12 cellular contexts compared by ENCODE assay signal in the genomic region with DNA sequence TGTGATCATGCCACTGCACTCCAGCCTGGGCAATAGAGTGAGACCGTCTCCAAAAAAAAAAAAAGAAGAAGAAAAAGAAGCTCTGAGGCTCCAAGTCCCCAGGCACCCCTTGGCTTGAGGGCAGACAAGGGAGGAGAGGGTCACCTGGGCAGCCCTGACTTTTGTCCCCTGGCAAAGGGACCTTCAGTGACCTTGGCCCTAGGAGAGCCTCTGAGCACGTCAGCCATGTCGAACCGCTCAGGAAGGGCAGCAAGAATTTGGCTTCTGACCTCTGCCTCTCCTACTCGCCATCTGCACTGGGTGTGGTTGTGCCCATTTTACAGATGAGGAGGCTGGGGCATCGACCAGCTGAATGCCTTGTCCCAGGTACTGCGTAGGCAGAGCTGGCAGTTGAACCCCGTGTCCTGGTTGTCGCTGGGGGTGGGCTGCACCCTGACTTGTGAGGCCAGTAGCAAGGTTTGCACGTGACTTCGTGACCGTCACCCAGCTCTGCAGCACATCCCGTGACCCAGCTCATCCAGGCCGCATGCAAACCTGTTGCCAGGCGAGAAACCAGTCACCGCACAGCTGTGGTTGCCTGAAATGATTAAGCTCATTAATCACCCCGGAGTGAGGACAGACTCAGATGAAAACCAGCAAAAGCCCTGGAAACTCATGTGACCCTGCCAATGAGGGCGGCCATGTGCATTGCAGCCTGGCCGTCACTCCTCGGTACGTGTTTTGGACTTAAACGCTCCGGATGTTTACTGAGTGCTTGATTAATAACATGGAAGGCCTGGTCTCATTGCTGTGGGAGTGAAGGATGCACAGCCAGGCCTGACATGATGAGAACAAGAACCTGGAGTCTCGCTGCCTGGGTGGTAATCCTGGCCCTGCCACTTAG. TPM values are rescaled to one million over a fixed set of nuclear protein-coding genes. Genes with fewer than 3 reads are reported as not detected.
DNase-seq lines count a peak whose midpoint lies in the region; ATAC-seq, FAIRE-seq and TF ChIP-seq lines count a peak whose summit lies in the region.
"Had no signal": no experiment of that assay in that cellular context is flagged by ENCODE, and none has a peak within 500 bp of the region (broad histone marks: within the 10 kb centered on the region; RNA-seq: fewer than 3 reads in every experiment).

No MANE protein-coding gene starts in this region.

- H3K9me3 ChIP-seq in OCI-LY3 (ENCODE audit: insufficient read depth, low read length): no peaks in the 10 kb centered on the region

- peak overlapping the region; percentile 25; the same call in 1 of the 2 replicates for H3K9ac ChIP-seq in OCI-LY3 (ENCODE audit: low read length)

- H3K4me1 Mint-ChIP-seq in stimulated activated naive B cell treated with anti-CD40 and anti-IgM and Interleukin-4, amounts not matched to agents 10 μg/mL and 1 μg/mL and 100 μg/mL, for 72 hours: peaks cover 5 to 16% of the 10 kb centered on the region in 2 donors
- H3K4me1 Mint-ChIP-seq in activated T-helper 1 cell treated with anti-CD3 and anti-CD28 coated beads, Interleukin-12 subunit alpha, Interleukin-12 subunit beta, Interleukin-2, Interleukin-4 antibody, amounts not matched to agents 30 ng/mL and 10 ng/mL and 1 ng/mL, durations not matched to agents 14 hours and 24 hours and 36 hours (ENCODE audit: low read depth): peaks cover 6% of the 10 kb centered on the region

- peaks cover 2% of the 10 kb centered on the region; the same call in 1 of the 2 replicates for H4K20me1 ChIP-seq in OCI-LY3 (ENCODE audit: insufficient read depth, low read length)

- no peaks in the 10 kb centered on the region for H3K27me3 ChIP-seq in OCI-LY3 (ENCODE audit: low read depth, low read length)

- no peak for TF ChIP-seq CTCF in OCI-LY3 (IDR thresholded peaks at IDR 0.05; ENCODE audit: low read depth, low read length)

- no peak for DNase-seq in activated naive CD4-positive, alpha-beta T cell treated with anti-CD3 and anti-CD28 coated beads, Interleukin-2, amount 50 U/mL, for 72 hours (ENCODE audit: low spot score in 2 of 2)
- DNase-seq in activated naive CD4-positive, alpha-beta T cell treated with anti-CD3 and anti-CD28 coated beads, Interleukin-2, amount 50 U/mL, for 16 hours: no peak
- peak; percentile 25 for DNase-seq in stimulated activated naive B cell treated with anti-CD40 and anti-IgM and Interleukin-4, amounts not matched to agents 10 μg/mL and 1 μg/mL and 100 μg/mL, for 72 hours
- no peak for DNase-seq in activated T-helper 1 cell treated with anti-CD3 and anti-CD28 coated beads, Interleukin-12 subunit alpha, Interleukin-12 subunit beta, Interleukin-2, Interleukin-4 antibody, amounts not matched to agents 30 ng/mL and 10 ng/mL and 1 ng/mL, durations not matched to agents 14 hours and 24 hours and 36 hours (ENCODE audit: low spot score)
- DNase-seq: CD8-positive, alpha-beta memory T cell; mesendoderm; NCI-H446 treated with DMSO at 0.1 percent for 48 hours had no signal

- peaks cover 54% of the 10 kb centered on the region for H3K36me3 ChIP-seq in OCI-LY3 (replicated peaks; ENCODE audit: low read depth, low read length)

- peak overlapping the region; percentile 22; the same call in 1 of the 2 replicates for H3K4me3 ChIP-seq in OCI-LY3 (ENCODE audit: low read length)

- no peaks in the 10 kb centered on the region for H3K36me3 Mint-ChIP-seq in activated naive CD4-positive, alpha-beta T cell treated with anti-CD3 and anti-CD28 coated beads, Interleukin-2, amount 50 U/mL, for 72 hours
- peaks cover 1 to 7% of the 10 kb centered on the region in 2 donors for H3K36me3 Mint-ChIP-seq in stimulated activated naive B cell treated with anti-CD40 and anti-IgM and Interleukin-4, amounts not matched to agents 10 μg/mL and 1 μg/mL and 100 μg/mL, for 72 hours
- H3K36me3 Mint-ChIP-seq in activated T-helper 1 cell treated with anti-CD3 and anti-CD28 coated beads, Interleukin-12 subunit alpha, Interleukin-12 subunit beta, Interleukin-2, Interleukin-4 antibody, amounts not matched to agents 30 ng/mL and 10 ng/mL and 1 ng/mL, durations not matched to agents 14 hours and 24 hours and 36 hours (ENCODE audit: low read depth): peaks cover 5% of the 10 kb centered on the region
- H3K36me3 Mint-ChIP-seq: CD8-positive, alpha-beta memory T cell had no signal

- H3K79me2 ChIP-seq in OCI-LY3 (ENCODE audit: low read length): no peaks in the 10 kb centered on the region; the same call in 1 of the 2 replicates

- FAIRE-seq in islet of Langerhans (lab: Jason Lieb, UNC): peak; percentile 91

- ATAC-seq in activated naive CD4-positive, alpha-beta T cell treated with anti-CD3 and anti-CD28 coated beads, Interleukin-2, amount 50 U/mL, for 72 hours: peak; percentile 64
- ATAC-seq in stimulated activated naive B cell treated with anti-CD40 and anti-IgM and Interleukin-4, amounts not matched to agents 10 μg/mL and 1 μg/mL and 100 μg/mL, for 72 hours (replicated peaks): peak; percentile 28 to 47
- ATAC-seq in HG02759 (IDR thresholded peaks at IDR 0.05; ENCODE audit: unreplicated experiment): no peak
- ATAC-seq in HG03159 (IDR thresholded peaks at IDR 0.05; ENCODE audit: unreplicated experiment): no peak

- H3K27ac Mint-ChIP-seq in activated naive CD4-positive, alpha-beta T cell treated with anti-CD3 and anti-CD28 coated beads, Interleukin-2, amount 50 U/mL, for 72 hours: no peak overlapping the region
- H3K27ac Mint-ChIP-seq in stimulated activated naive B cell treated with anti-CD40 and anti-IgM and Interleukin-4, amounts not matched to agents 10 μg/mL and 1 μg/mL and 100 μg/mL, for 72 hours: peak overlapping the region; percentile 90
- H3K27ac Mint-ChIP-seq in activated T-helper 1 cell treated with anti-CD3 and anti-CD28 coated beads, Interleukin-12 subunit alpha, Interleukin-12 subunit beta, Interleukin-2, Interleukin-4 antibody, amounts not matched to agents 30 ng/mL and 10 ng/mL and 1 ng/mL, durations not matched to agents 14 hours and 24 hours and 36 hours: no peak overlapping the region
- H3K27ac Mint-ChIP-seq: dendritic cell treated with granulocyte-macrophage colony-stimulating factor and Interleukin-4, amounts not matched to agents 40 ng/mL and 50 ng/mL, for 4 days had no signal

- intact Hi-C loops in activated T-helper 1 cell treated with anti-CD3 and anti-CD28 coated beads, Interleukin-12 subunit alpha, Interleukin-12 subunit beta, Interleukin-2, Interleukin-4 antibody, amounts not matched to agents 30 ng/mL and 10 ng/mL and 1 ng/mL, durations not matched to agents 14 hours and 24 hours and 36 hours (cut with micrococcal nuclease): no loop called here

- no peaks in the 10 kb centered on the region for H3K27me3 Mint-ChIP-seq in stimulated activated naive B cell treated with anti-CD40 and anti-IgM and Interleukin-4, amounts not matched to agents 10 μg/mL and 1 μg/mL and 100 μg/mL, for 72 hours
- H3K27me3 Mint-ChIP-seq in activated T-helper 1 cell treated with anti-CD3 and anti-CD28 coated beads, Interleukin-12 subunit alpha, Interleukin-12 subunit beta, Interleukin-2, Interleukin-4 antibody, amounts not matched to agents 30 ng/mL and 10 ng/mL and 1 ng/mL, durations not matched to agents 14 hours and 24 hours and 36 hours (ENCODE audit: insufficient read depth): no peaks in the 10 kb centered on the region
- H3K27me3 Mint-ChIP-seq: CD8-positive, alpha-beta memory T cell; dendritic cell treated with granulocyte-macrophage colony-stimulating factor and Interleukin-4, amounts not matched to agents 40 ng/mL and 50 ng/mL, for 4 days had no signal

- no peak overlapping the region for H3K4me3 Mint-ChIP-seq in stimulated activated naive B cell treated with anti-CD40 and anti-IgM and Interleukin-4, amounts not matched to agents 10 μg/mL and 1 μg/mL and 100 μg/mL, for 72 hours
- no peak overlapping the region for H3K4me3 Mint-ChIP-seq in activated T-helper 1 cell treated with anti-CD3 and anti-CD28 coated beads, Interleukin-12 subunit alpha, Interleukin-12 subunit beta, Interleukin-2, Interleukin-4 antibody, amounts not matched to agents 30 ng/mL and 10 ng/mL and 1 ng/mL, durations not matched to agents 14 hours and 24 hours and 36 hours
- H3K4me3 Mint-ChIP-seq: CD8-positive, alpha-beta memory T cell; dendritic cell treated with granulocyte-macrophage colony-stimulating factor and Interleukin-4, amounts not matched to agents 40 ng/mL and 50 ng/mL, for 4 days had no signal

- H3K4me1 ChIP-seq in OCI-LY3 (ENCODE audit: low read length): peaks cover 55% of the 10 kb centered on the region

- H2AFZ ChIP-seq in OCI-LY3 (ENCODE audit: low read depth, low read length): peak overlapping the region; percentile 21; the same call in 1 of the 2 replicates

- peak overlapping the region; percentile 52 for H3K4me2 ChIP-seq in OCI-LY3 (ENCODE audit: low read length)

- H3K9me3 Mint-ChIP-seq in activated naive CD4-positive, alpha-beta T cell treated with anti-CD3 and anti-CD28 coated beads, Interleukin-2, amount 50 U/mL, for 72 hours: no peaks in the 10 kb centered on the region
- no peaks in the 10 kb centered on the region for H3K9me3 Mint-ChIP-seq in stimulated activated naive B cell treated with anti-CD40 and anti-IgM and Interleukin-4, amounts not matched to agents 10 μg/mL and 1 μg/mL and 100 μg/mL, for 72 hours
- H3K9me3 Mint-ChIP-seq in activated T-helper 1 cell treated with anti-CD3 and anti-CD28 coated beads, Interleukin-12 subunit alpha, Interleukin-12 subunit beta, Interleukin-2, Interleukin-4 antibody, amounts not matched to agents 30 ng/mL and 10 ng/mL and 1 ng/mL, durations not matched to agents 14 hours and 24 hours and 36 hours: no peaks in the 10 kb centered on the region
- H3K9me3 Mint-ChIP-seq: CD8-positive, alpha-beta memory T cell; dendritic cell treated with granulocyte-macrophage colony-stimulating factor and Interleukin-4, amounts not matched to agents 40 ng/mL and 50 ng/mL, for 4 days had no signal

- H3K27ac ChIP-seq in OCI-LY3 (ENCODE audit: low read length): peak overlapping the region; percentile 79

RNA-seq across cellular contexts. Expression of a gene that starts 47.7 kb away (rescaled TPM):
- 100 to 1,000 TPM; 118 to 149 TPM for total RNA-seq in activated naive CD4-positive, alpha-beta T cell treated with anti-CD3 and anti-CD28 coated beads, Interleukin-2, amount 50 U/mL, for 72 hours
- total RNA-seq in activated T-helper 1 cell treated with anti-CD3 and anti-CD28 coated beads, Interleukin-12 subunit alpha, Interleukin-12 subunit beta, Interleukin-2, Interleukin-4 antibody, amounts not matched to agents 30 ng/mL and 10 ng/mL and 1 ng/mL, durations not matched to agents 14 hours and 24 hours and 36 hours: 142 and 157 TPM in 2 replicates

Comparison
In these comparisons a context has a peak if more than half of its experiments do, and no peak if none do; other contexts are left out.
1. ATAC-seq: peak in activated naive CD4-positive, alpha-beta T cell treated with anti-CD3 and anti-CD28 coated beads, Interleukin-2, amount 50 U/mL, for 72 hours (2 of 2) and stimulated activated naive B cell treated with anti-CD40 and anti-IgM and Interleukin-4, amounts not matched to agents 10 μg/mL and 1 μg/mL and 100 μg/mL, for 72 hours (2 of 2); none in HG02759 (single experiment) and HG03159 (single experiment).